Comparison of ENCODE assay signal across 8 cellular contexts in genomic region chr4:336099-336892, GRCh38. TPM values are rescaled to one million over a fixed set of nuclear protein-coding genes. Genes with fewer than 3 reads are reported as not detected.
DNase-seq lines count a peak whose midpoint lies in the region; ATAC-seq and TF ChIP-seq lines count a peak whose summit lies in the region.

No MANE protein-coding gene starts in this region.

- H3K27ac Mint-ChIP-seq in activated CD4-positive, alpha-beta memory T cell treated with anti-CD3 and anti-CD28 coated beads, Interleukin-2, amount 10 ng/mL, durations not matched to agents 7 days and 5 days = peak overlapping the region; percentile 61

- peaks cover 14% of the 10 kb centered on the region for H3K36me3 ChIP-seq in neuron (ENCODE audit: insufficient read depth, low read length)

- peak overlapping the region; percentile 85 for H3K4me3 ChIP-seq in fibroblast of pulmonary artery (replicated peaks; ENCODE audit: low read depth, low read length)
- H3K4me3 ChIP-seq in neuron (ENCODE audit: low read length) = peak overlapping the region; percentile 78

- TF ChIP-seq POLR2A in GM18505 (IDR thresholded peaks at IDR 0.05; ENCODE audit: borderline replicate concordance, extremely low read depth, insufficient read depth, insufficient read length) = no peak

- H2AFZ ChIP-seq in neuron (ENCODE audit: low read depth, low read length) = peak overlapping the region; percentile 97

- peaks cover 33% of the 10 kb centered on the region for H3K9me3 Mint-ChIP-seq in activated CD4-positive, alpha-beta memory T cell treated with anti-CD3 and anti-CD28 coated beads, Interleukin-2, amount 10 ng/mL, durations not matched to agents 7 days and 5 days

- no peak for TF ChIP-seq CTCF in fibroblast of pulmonary artery (IDR thresholded peaks at IDR 0.05; ENCODE audit: low read length, missing control alignments)

- ATAC-seq in GM18502 (IDR thresholded peaks at IDR 0.05; ENCODE audit: poor library complexity, unreplicated experiment) (no peak), GM18505 (IDR thresholded peaks at IDR 0.05; ENCODE audit: unreplicated experiment) (no peak), GM18907 (IDR thresholded peaks at IDR 0.05; ENCODE audit: unreplicated experiment) (no peak)

- H3K36me3 Mint-ChIP-seq in activated CD4-positive, alpha-beta memory T cell treated with anti-CD3 and anti-CD28 coated beads, Interleukin-2, amount 10 ng/mL, durations not matched to agents 7 days and 5 days (ENCODE audit: low read depth) = peaks cover 55% of the 10 kb centered on the region

- CTCF ChIA-PET in activated CD4-positive, alpha-beta memory T cell treated with anti-CD3 and anti-CD28 coated beads, Interleukin-2, amount 10 ng/mL, durations not matched to agents 7 days and 5 days (lab: Charles Lee) = no interaction called here

- H3K9me3 ChIP-seq in neuron (ENCODE audit: low read length) = peaks cover 18% of the 10 kb centered on the region

- DNase-seq in stimulated activated CD4-positive, alpha-beta T cell treated with anti-CD3 and anti-CD28 coated beads, Interleukin-1b, Interleukin-23, amount 100 ng/mL, for 48 hours = peak; percentile 1
- no peak for DNase-seq in stimulated activated CD4-positive, alpha-beta T cell treated with anti-CD3 and anti-CD28 coated beads, Interleukin-2, amount 100 ng/mL, for 24 hours
- DNase-seq in activated CD4-positive, alpha-beta memory T cell treated with anti-CD3 and anti-CD28 coated beads, Interleukin-2, amount 10 ng/mL, durations not matched to agents 7 days and 5 days = no peak
- no peak for DNase-seq in fibroblast of pulmonary artery (ENCODE audit: low read depth)

- peak overlapping the region; percentile 65 for H3K4me3 Mint-ChIP-seq in activated CD4-positive, alpha-beta memory T cell treated with anti-CD3 and anti-CD28 coated beads, Interleukin-2, amount 10 ng/mL, durations not matched to agents 7 days and 5 days

- POLR2A ChIA-PET in activated CD4-positive, alpha-beta memory T cell treated with anti-CD3 and anti-CD28 coated beads, Interleukin-2, amount 10 ng/mL, durations not matched to agents 7 days and 5 days (lab: Charles Lee) = interaction anchor here (2.4 to 3.8 kb wide), 4 partner anchors 137 to 327 kb away, joined by 10 to 27 read pairs (median 20); partner anchors contain the start of genes PIGG, ZNF718 and ZNF721

- H3K27me3 Mint-ChIP-seq in activated CD4-positive, alpha-beta memory T cell treated with anti-CD3 and anti-CD28 coated beads, Interleukin-2, amount 10 ng/mL, durations not matched to agents 7 days and 5 days = no peaks in the 10 kb centered on the region

- peaks cover 34% of the 10 kb centered on the region for H3K4me1 Mint-ChIP-seq in activated CD4-positive, alpha-beta memory T cell treated with anti-CD3 and anti-CD28 coated beads, Interleukin-2, amount 10 ng/mL, durations not matched to agents 7 days and 5 days

- no peaks in the 10 kb centered on the region for H3K27me3 ChIP-seq in neuron (ENCODE audit: insufficient read depth, low read length)

- H3K4me1 ChIP-seq in neuron (ENCODE audit: insufficient read depth, low read length) = peaks cover 9% of the 10 kb centered on the region

RNA-seq across cellular contexts. Expression of gene ZNF141, which starts 1.3 kb away (rescaled TPM):
- 10 to 100 TPM; 22.1 to 23.8 TPM for total RNA-seq in activated CD4-positive, alpha-beta memory T cell treated with anti-CD3 and anti-CD28 coated beads, Interleukin-2, amount 10 ng/mL, durations not matched to agents 7 days and 5 days

RNA-seq across cellular contexts. Expression of gene ZNF732, which starts 31.0 kb away (rescaled TPM):
- not detected for total RNA-seq in activated CD4-positive, alpha-beta memory T cell treated with anti-CD3 and anti-CD28 coated beads, Interleukin-2, amount 10 ng/mL, durations not matched to agents 7 days and 5 days
